ENCODE assay signal across 1 cellular context in the genomic region with DNA sequence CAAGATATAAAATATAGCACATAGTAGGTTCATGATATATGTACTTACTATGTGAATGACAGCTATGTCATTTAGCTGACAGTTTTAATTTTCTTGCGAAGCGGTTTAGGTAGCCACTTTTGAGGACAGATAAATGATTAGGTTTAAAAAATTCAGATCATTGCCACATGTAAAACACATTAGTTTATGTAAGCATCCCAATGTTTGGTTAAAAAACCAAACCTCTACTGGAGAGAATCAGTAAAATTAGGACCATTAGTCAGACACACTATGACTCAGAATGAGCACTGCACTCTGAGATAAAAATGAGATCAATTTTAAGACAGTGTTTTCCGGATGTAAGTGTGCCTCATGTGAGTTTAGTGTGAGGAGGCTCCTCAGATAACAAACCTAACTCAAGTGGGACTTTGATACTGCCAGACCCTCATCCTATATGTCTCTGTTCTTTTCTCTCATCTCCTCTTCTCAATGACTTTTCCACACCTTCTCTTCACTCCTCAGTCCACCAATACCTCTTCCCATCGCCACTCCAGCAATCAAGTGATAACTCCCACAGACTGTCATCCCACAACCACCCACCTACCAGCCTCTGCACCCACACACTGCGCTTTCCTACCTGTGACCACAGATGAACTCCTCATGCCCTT.
A peak's percentile ranks its signal among the peaks of the same experiment; 100 is the strongest.
TF ChIP-seq lines count a peak whose summit lies in the region.

No MANE protein-coding gene starts in this region.

TF ChIP-seq in IMR-90, 13 proteins besides CTCF, POLR2A, EP300 and RAD21 (continued from another document):
- TF ChIP-seq MXI1 (IDR thresholded peaks at IDR 0.05; ENCODE audit: borderline replicate concordance, low read depth, low read length) (no peak), SMC3 (IDR thresholded peaks at IDR 0.05; ENCODE audit: low read depth, low read length) (no peak), NFE2L2 (IDR thresholded peaks at IDR 0.05; ENCODE audit: low read depth, low read length) (0 out of 2 replicates have a peak, but pooled peaks have one; percentile 9), RCOR1 (IDR thresholded peaks at IDR 0.05; ENCODE audit: insufficient replicate concordance, low read length) (no peak), CEBPB (IDR thresholded peaks at IDR 0.05; ENCODE audit: low read depth, low read length) (0 out of 2 replicates have a peak, but pooled peaks have one; percentile 35), FOS (IDR thresholded peaks at IDR 0.05; ENCODE audit: low read depth, low read length) (peak; percentile 88), CHD1 (IDR thresholded peaks at IDR 0.05; ENCODE audit: low read depth, low read length) (no peak), MAFK (IDR thresholded peaks at IDR 0.05; ENCODE audit: low read depth, low read length) (no peak)
- TF ChIP-seq, protein P1, sequence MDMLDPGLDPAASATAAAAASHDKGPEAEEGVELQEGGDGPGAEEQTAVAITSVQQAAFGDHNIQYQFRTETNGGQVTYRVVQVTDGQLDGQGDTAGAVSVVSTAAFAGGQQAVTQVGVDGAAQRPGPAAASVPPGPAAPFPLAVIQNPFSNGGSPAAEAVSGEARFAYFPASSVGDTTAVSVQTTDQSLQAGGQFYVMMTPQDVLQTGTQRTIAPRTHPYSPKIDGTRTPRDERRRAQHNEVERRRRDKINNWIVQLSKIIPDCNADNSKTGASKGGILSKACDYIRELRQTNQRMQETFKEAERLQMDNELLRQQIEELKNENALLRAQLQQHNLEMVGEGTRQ (IDR thresholded peaks at IDR 0.05; ENCODE audit: low read depth, low read length), result no peak
- TF ChIP-seq, protein P2, sequence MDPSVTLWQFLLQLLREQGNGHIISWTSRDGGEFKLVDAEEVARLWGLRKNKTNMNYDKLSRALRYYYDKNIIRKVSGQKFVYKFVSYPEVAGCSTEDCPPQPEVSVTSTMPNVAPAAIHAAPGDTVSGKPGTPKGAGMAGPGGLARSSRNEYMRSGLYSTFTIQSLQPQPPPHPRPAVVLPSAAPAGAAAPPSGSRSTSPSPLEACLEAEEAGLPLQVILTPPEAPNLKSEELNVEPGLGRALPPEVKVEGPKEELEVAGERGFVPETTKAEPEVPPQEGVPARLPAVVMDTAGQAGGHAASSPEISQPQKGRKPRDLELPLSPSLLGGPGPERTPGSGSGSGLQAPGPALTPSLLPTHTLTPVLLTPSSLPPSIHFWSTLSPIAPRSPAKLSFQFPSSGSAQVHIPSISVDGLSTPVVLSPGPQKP (IDR thresholded peaks at IDR 0.05; ENCODE audit: borderline replicate concordance, low read depth, low read length), result no peak
TF ChIP-seq in IMR-90: peak in this region for 4.
